8 cellular contexts compared by ENCODE assay signal in genomic region chr6:83065511-83066192, GRCh38. TPM values are rescaled to one million over a fixed set of nuclear protein-coding genes. Genes with fewer than 3 reads are reported as not detected.
DNase-seq lines count a peak whose midpoint lies in the region; ATAC-seq, FAIRE-seq and TF ChIP-seq lines count a peak whose summit lies in the region.

Gene UBE3D (minus strand): TSS chr6:83065841. CDS start chr6:83065718, 123 bp downstream.

- TF ChIP-seq EP300 in tibial nerve (IDR thresholded peaks at IDR 0.05): peak in 1 of 2 donors; percentile 68

- peak within 1 kb of the TSS; percentile 93 for H3K4me3 Mint-ChIP-seq in activated naive CD4-positive, alpha-beta T cell treated with anti-CD3 and anti-CD28 coated beads, Interleukin-2, amount 50 U/mL, for 24 hours

- intact Hi-C loops in Right ventricle myocardium inferior (cut with DNase I): loop anchor here (2.0 to 5.0 kb wide), 3 partner anchors 149 to 818 kb away; partner anchors contain the start of gene IBTK

- H3K4me1 Mint-ChIP-seq in activated naive CD4-positive, alpha-beta T cell treated with anti-CD3 and anti-CD28 coated beads, Interleukin-2, amount 50 U/mL, for 24 hours: peaks cover 58% of the 10 kb centered on the region

- H3K79me2 ChIP-seq in parathyroid adenoma: peaks cover 12% of the 10 kb centered on the region

- TF ChIP-seq POLR2A in H54 (IDR thresholded peaks at IDR 0.05; ENCODE audit: low read depth, low read length) (peak; percentile 62), tibial nerve (IDR thresholded peaks at IDR 0.05) (peak in 1 of 2 donors; percentile 37)

- H3K9ac ChIP-seq in SK-N-MC (ENCODE audit: insufficient read length) (peak within 1 kb of the TSS; percentile 91), parathyroid adenoma (no peak within 1 kb of the TSS)

- H3K4me2 ChIP-seq in parathyroid adenoma (ENCODE audit: low read length): peak within 1 kb of the TSS; percentile 84

- H3K4me3 ChIP-seq in GM06990 (replicated peaks; ENCODE audit: low read depth, low read length) (peak within 1 kb of the TSS; percentile 96), SK-N-MC (peak within 1 kb of the TSS; percentile 93), parathyroid adenoma (ENCODE audit: low read depth, low read length) (peak within 1 kb of the TSS; percentile 92), tibial nerve (peak within 1 kb of the TSS; percentile 74 to 95 (median 82))

- H3K9me3 Mint-ChIP-seq in activated naive CD4-positive, alpha-beta T cell treated with anti-CD3 and anti-CD28 coated beads, Interleukin-2, amount 50 U/mL, for 24 hours: no peaks in the 10 kb centered on the region

- H3K36me3 Mint-ChIP-seq in activated naive CD4-positive, alpha-beta T cell treated with anti-CD3 and anti-CD28 coated beads, Interleukin-2, amount 50 U/mL, for 24 hours: peaks cover 8% of the 10 kb centered on the region

- FAIRE-seq in H54 (lab: Jason Lieb, UNC): peak; percentile 71

- DNase-seq in GM06990 (ENCODE audit: extremely low read depth, insufficient read length) (peak; percentile 90), H54 (ENCODE audit: insufficient read length, low spot score) (peak; percentile 78), LoVo (ENCODE audit: low spot score) (peak; percentile 89), SK-N-MC (ENCODE audit: low read depth, low spot score) (no peak), Right ventricle myocardium inferior (ENCODE audit: missing footprints) (peak; percentile 96), tibial nerve (ENCODE audit: low spot score in 2 of 2) (peak; percentile 83 to 92)

- peak within 1 kb of the TSS; percentile 74 for H3K27ac Mint-ChIP-seq in activated naive CD4-positive, alpha-beta T cell treated with anti-CD3 and anti-CD28 coated beads, Interleukin-2, amount 50 U/mL, for 24 hours

- H3K27me3 Mint-ChIP-seq in activated naive CD4-positive, alpha-beta T cell treated with anti-CD3 and anti-CD28 coated beads, Interleukin-2, amount 50 U/mL, for 24 hours: no peaks in the 10 kb centered on the region

- H3K27me3 ChIP-seq in GM06990 (replicated peaks; ENCODE audit: control insufficient read depth, insufficient read depth, low read length) (no peaks in the 10 kb centered on the region), parathyroid adenoma (ENCODE audit: control insufficient read depth, insufficient read depth, low read length) (no peaks in the 10 kb centered on the region), tibial nerve (no peaks in the 10 kb centered on the region)

- H3K27ac ChIP-seq in SK-N-MC (peak within 1 kb of the TSS; percentile 61), parathyroid adenoma (peak within 1 kb of the TSS; percentile 36), tibial nerve (peak within 1 kb of the TSS; percentile 65 to 91 (median 75))

- H3K4me1 ChIP-seq in parathyroid adenoma: peaks cover 5% of the 10 kb centered on the region
- H3K4me1 ChIP-seq in tibial nerve: peaks cover 0 to 49% (median 7%) of the 10 kb centered on the region in 4 donors

- whole genome bisulfite sequencing in tibial nerve, 2 donors: 3 to 6% methylated on average over 28 to 43 of the region's 48 CpGs

- peak within 1 kb of the TSS; percentile 85 for H2AFZ ChIP-seq in parathyroid adenoma

- H3K9me3 ChIP-seq in SK-N-MC (ENCODE audit: low read depth, low read length): no peaks in the 10 kb centered on the region
- no peaks in the 10 kb centered on the region for H3K9me3 ChIP-seq in parathyroid adenoma (ENCODE audit: control insufficient read depth, low read length)
- H3K9me3 ChIP-seq in tibial nerve: no peaks in the 10 kb centered on the region

- TF ChIP-seq CTCF in GM06990 (IDR thresholded peaks at IDR 0.05; ENCODE audit: insufficient read depth, low read length, poor library complexity, severe bottlenecking) (peak; percentile 88), parathyroid adenoma (IDR thresholded peaks at IDR 0.05) (peak; percentile 100), tibial nerve (IDR thresholded peaks at IDR 0.05) (peak; percentile 95 to 98 (median 97))

- H3K36me3 ChIP-seq in GM06990 (ENCODE audit: control insufficient read depth, insufficient read depth, low read length): no peaks in the 10 kb centered on the region
- peaks cover 20% of the 10 kb centered on the region for H3K36me3 ChIP-seq in SK-N-MC (ENCODE audit: insufficient read depth, low read length)
- no peaks in the 10 kb centered on the region for H3K36me3 ChIP-seq in parathyroid adenoma (ENCODE audit: control insufficient read depth, insufficient read depth, low read length)
- H3K36me3 ChIP-seq in tibial nerve: no peaks in the 10 kb centered on the region

- peak; percentile 87 for ATAC-seq in Right ventricle myocardium inferior

RNA-seq across cellular contexts. Expression of gene UBE3D, which starts in this region (rescaled TPM):
- total RNA-seq in Right ventricle myocardium inferior: 2.3 TPM
- total RNA-seq in tibial nerve: 10 to 100 TPM in 3 of 4 donors, 1 to 10 TPM in 1; 6.3 to 21.9 (median 18.3) TPM
